18 cellular contexts compared by ENCODE assay signal in genomic region chr2:112685167-112685884, GRCh38. TPM values are rescaled to one million over a fixed set of nuclear protein-coding genes. Genes with fewer than 3 reads are reported as not detected.
A peak's percentile ranks its signal among the peaks of the same experiment; 100 is the strongest.
DNase-seq lines count a peak whose midpoint lies in the region; ATAC-seq and TF ChIP-seq lines count a peak whose summit lies in the region.
"Had no signal": no experiment of that assay in that cellular context is flagged by ENCODE, and none has a peak within 500 bp of the region (broad histone marks: within the 10 kb centered on the region; RNA-seq: fewer than 3 reads in every experiment).

No MANE protein-coding gene starts in this region.

- H3K27ac Mint-ChIP-seq in T-helper 2 cell treated with Interferon-gamma antibody and Interleukin-4, amounts not matched to agents 5 μg/mL and 100 μg/mL, for 36 hours = no peak overlapping the region
- H3K27ac Mint-ChIP-seq: activated T-helper 1 cell treated with anti-CD3 and anti-CD28 coated beads, Interleukin-12 subunit alpha, Interleukin-12 subunit beta, Interleukin-2, Interleukin-4 antibody, amounts not matched to agents 30 ng/mL and 10 ng/mL and 1 ng/mL, durations not matched to agents 14 hours and 24 hours and 36 hours had no signal

- H3K4me3 ChIP-seq in AG10803 (ENCODE audit: low read length) (no peak overlapping the region), foreskin fibroblast (ENCODE audit: low read depth in 1 of 2, low read length in 2 of 2) (no peak overlapping the region), left ventricle myocardium inferior (no peak overlapping the region)
- H3K4me3 ChIP-seq: dorsolateral prefrontal cortex, MG63 had no signal

- ATAC-seq in GM19035 (IDR thresholded peaks at IDR 0.05; ENCODE audit: unreplicated experiment) = no peak

- H3K36me3 Mint-ChIP-seq in T-helper 2 cell treated with Interferon-gamma antibody and Interleukin-4, amounts not matched to agents 5 μg/mL and 100 μg/mL, for 36 hours (ENCODE audit: low read depth) = no peaks in the 10 kb centered on the region

- H3K4me1 ChIP-seq in left ventricle myocardium inferior = peaks cover 4% of the 10 kb centered on the region

- peaks cover 25% of the 10 kb centered on the region for H3K4me1 Mint-ChIP-seq in T-helper 2 cell treated with Interferon-gamma antibody and Interleukin-4, amounts not matched to agents 5 μg/mL and 100 μg/mL, for 36 hours (ENCODE audit: low read depth)

- no peaks in the 10 kb centered on the region for H3K36me3 ChIP-seq in left ventricle myocardium inferior
- H3K36me3 ChIP-seq: MG63 had no signal

- DNase-seq in AG10803 (ENCODE audit: low read depth) (no peak), HCEC 1CT (peak; percentile 34), foreskin fibroblast (no peak), left ventricle myocardium inferior (no peak)
- DNase-seq in T-helper 2 cell treated with Interferon-gamma antibody and Interleukin-4, amounts not matched to agents 5 μg/mL and 100 μg/mL, for 36 hours (ENCODE audit: low spot score) = no peak
- DNase-seq in activated naive CD4-positive, alpha-beta T cell (lab: John Stamatoyannopoulos, UW) = no peak
- DNase-seq: activated CD4-positive, alpha-beta T cell treated with anti-CD3 and anti-CD28 coated beads for 48 hours; amygdala; dorsolateral prefrontal cortex; MG63; retina; stimulated activated CD4-positive, alpha-beta T cell treated with anti-CD3 and anti-CD28 coated beads, Interleukin-4, amount 100 ng/mL, for 1 hour had no signal

- no peaks in the 10 kb centered on the region for H3K9me3 ChIP-seq in left ventricle myocardium inferior (replicated peaks)
- H3K9me3 ChIP-seq: MG63 had no signal

- no peaks in the 10 kb centered on the region for H3K27me3 Mint-ChIP-seq in T-helper 2 cell treated with Interferon-gamma antibody and Interleukin-4, amounts not matched to agents 5 μg/mL and 100 μg/mL, for 36 hours (ENCODE audit: low read depth)

- intact Hi-C loops in left ventricle myocardium inferior (cut with micrococcal nuclease) = loop anchor here (10.0 kb wide), 1 partner anchor 61 kb away; no protein-coding TSS in a partner anchor

- H3K27ac ChIP-seq in VCaP = no peak overlapping the region
- H3K27ac ChIP-seq in left ventricle myocardium inferior (replicated peaks) = no peak overlapping the region
- H3K27ac ChIP-seq: dorsolateral prefrontal cortex had no signal

- H3K27me3 ChIP-seq in left ventricle myocardium inferior (ENCODE audit: low read depth) = no peaks in the 10 kb centered on the region
- H3K27me3 ChIP-seq: dorsolateral prefrontal cortex, MG63 had no signal

- no peaks in the 10 kb centered on the region for H3K9me3 Mint-ChIP-seq in T-helper 2 cell treated with Interferon-gamma antibody and Interleukin-4, amounts not matched to agents 5 μg/mL and 100 μg/mL, for 36 hours
- H3K9me3 Mint-ChIP-seq: activated T-helper 1 cell treated with anti-CD3 and anti-CD28 coated beads, Interleukin-12 subunit alpha, Interleukin-12 subunit beta, Interleukin-2, Interleukin-4 antibody, amounts not matched to agents 30 ng/mL and 10 ng/mL and 1 ng/mL, durations not matched to agents 14 hours and 24 hours and 36 hours had no signal

- peak; percentile 40 for TF ChIP-seq CTCF in AG10803 (conservative IDR thresholded peaks at IDR 0.05; ENCODE audit: low read length)
- TF ChIP-seq CTCF in VCaP (conservative IDR thresholded peaks at IDR 0.05) = peak; percentile 26
- TF ChIP-seq CTCF in foreskin fibroblast (IDR thresholded peaks at IDR 0.05; ENCODE audit: low read depth, low read length) = peak; percentile 18
- no peak for TF ChIP-seq CTCF in left ventricle myocardium inferior (IDR thresholded peaks at IDR 0.05; ENCODE audit: borderline replicate concordance)

- no peak overlapping the region for H3K4me3 Mint-ChIP-seq in T-helper 2 cell treated with Interferon-gamma antibody and Interleukin-4, amounts not matched to agents 5 μg/mL and 100 μg/mL, for 36 hours
- H3K4me3 Mint-ChIP-seq: activated T-helper 1 cell treated with anti-CD3 and anti-CD28 coated beads, Interleukin-12 subunit alpha, Interleukin-12 subunit beta, Interleukin-2, Interleukin-4 antibody, amounts not matched to agents 30 ng/mL and 10 ng/mL and 1 ng/mL, durations not matched to agents 14 hours and 24 hours and 36 hours had no signal

RNA-seq across cellular contexts. Expression of gene NT5DC4, which starts 35.5 kb away (rescaled TPM):
- not detected for total RNA-seq in left ventricle myocardium inferior
- total RNA-seq: activated T-helper 1 cell treated with anti-CD3 and anti-CD28 coated beads, Interleukin-12 subunit alpha, Interleukin-12 subunit beta, Interleukin-2, Interleukin-4 antibody, amounts not matched to agents 30 ng/mL and 10 ng/mL and 1 ng/mL, durations not matched to agents 14 hours and 24 hours and 36 hours; G401; glomerular endothelial cell; kidney epithelial cell had no signal

RNA-seq across cellular contexts. Expression of gene SLC20A1, which starts 39.6 kb away (rescaled TPM):
- 10.5 TPM for total RNA-seq in left ventricle myocardium inferior
